In the genomic region with DNA sequence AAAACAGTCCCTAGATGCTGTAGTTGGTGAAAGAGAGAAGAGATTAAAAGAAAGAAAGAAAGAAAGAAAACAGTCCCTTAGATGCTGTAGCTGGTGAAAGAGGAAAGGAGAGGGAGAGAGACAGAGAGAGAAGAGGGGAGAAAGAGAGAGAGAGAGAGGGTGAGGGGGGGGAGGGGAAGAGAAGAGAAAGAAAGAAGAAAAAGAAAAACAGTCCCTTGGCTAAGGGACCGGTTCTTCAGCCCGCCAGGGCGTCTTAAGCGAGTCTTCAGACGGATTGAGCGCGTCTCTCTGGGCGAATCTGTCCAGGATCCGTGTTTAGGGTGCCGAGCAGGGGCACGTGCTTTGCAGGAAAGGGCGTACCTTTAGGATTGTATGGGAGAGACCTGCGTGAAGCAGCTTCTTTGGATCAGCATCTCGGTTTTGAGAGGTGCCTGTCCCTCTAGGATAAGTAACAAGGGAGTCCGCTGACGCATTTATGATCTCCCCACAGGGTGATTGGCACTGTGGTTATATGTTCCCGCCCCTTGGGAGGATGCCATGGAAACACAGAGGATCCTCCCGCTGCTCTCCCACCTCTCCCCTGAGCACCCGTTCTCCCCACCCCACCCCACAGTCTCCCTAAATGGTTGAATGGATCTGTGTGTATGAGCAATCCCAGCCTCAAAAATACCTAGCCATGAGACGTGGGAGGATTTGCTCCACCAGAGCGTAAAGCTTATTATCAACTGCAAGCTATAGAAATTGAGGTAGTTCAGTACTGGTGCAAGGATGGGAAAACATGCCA, we compare ENCODE assay signal across 8 cellular contexts. TPM values are rescaled to one million over a fixed set of nuclear protein-coding genes. Genes with fewer than 3 reads are reported as not detected.
DNase-seq lines count a peak whose midpoint lies in the region; ATAC-seq and TF ChIP-seq lines count a peak whose summit lies in the region.

No MANE protein-coding gene starts in this region.

- DNase-seq in Ammon's horn (ENCODE audit: low spot score), result peak; percentile 82
- peak; percentile 20 for DNase-seq in NCI-H510A (lab: John Stamatoyannopoulos, UW)
- peak; percentile 7 for DNase-seq in activated T-helper 1 cell treated with anti-CD3 and anti-CD28 coated beads, Interleukin-12 subunit alpha, Interleukin-12 subunit beta, Interleukin-2, Interleukin-4 antibody, amounts not matched to agents 30 ng/mL and 10 ng/mL and 1 ng/mL, durations not matched to agents 14 hours and 24 hours and 36 hours (ENCODE audit: low spot score)
- peak; percentile 61 to 81 for DNase-seq in foreskin fibroblast

- H3K4me1 ChIP-seq in neuron (ENCODE audit: insufficient read depth, low read length), result peaks cover 4% of the 10 kb centered on the region

- peak overlapping the region; percentile 98 for H3K27ac Mint-ChIP-seq in activated T-helper 1 cell treated with anti-CD3 and anti-CD28 coated beads, Interleukin-12 subunit alpha, Interleukin-12 subunit beta, Interleukin-2, Interleukin-4 antibody, amounts not matched to agents 30 ng/mL and 10 ng/mL and 1 ng/mL, durations not matched to agents 14 hours and 24 hours and 36 hours

- no peaks in the 10 kb centered on the region for H3K36me3 Mint-ChIP-seq in activated T-helper 1 cell treated with anti-CD3 and anti-CD28 coated beads, Interleukin-12 subunit alpha, Interleukin-12 subunit beta, Interleukin-2, Interleukin-4 antibody, amounts not matched to agents 30 ng/mL and 10 ng/mL and 1 ng/mL, durations not matched to agents 14 hours and 24 hours and 36 hours (ENCODE audit: low read depth)

- peaks cover 8% of the 10 kb centered on the region for H3K27me3 Mint-ChIP-seq in activated T-helper 1 cell treated with anti-CD3 and anti-CD28 coated beads, Interleukin-12 subunit alpha, Interleukin-12 subunit beta, Interleukin-2, Interleukin-4 antibody, amounts not matched to agents 30 ng/mL and 10 ng/mL and 1 ng/mL, durations not matched to agents 14 hours and 24 hours and 36 hours (ENCODE audit: insufficient read depth)

- H3K4me3 ChIP-seq in foreskin fibroblast (ENCODE audit: low read depth in 1 of 2, low read length in 2 of 2), result peak overlapping the region; percentile 68 to 77
- H3K4me3 ChIP-seq in neuron (ENCODE audit: low read length), result peak overlapping the region; percentile 78

- no peaks in the 10 kb centered on the region for H3K9me3 ChIP-seq in neuron (ENCODE audit: low read length)

- no peaks in the 10 kb centered on the region for H3K27me3 ChIP-seq in neuron (ENCODE audit: insufficient read depth, low read length)

- H3K36me3 ChIP-seq in neuron (ENCODE audit: insufficient read depth, low read length), result no peaks in the 10 kb centered on the region

- H3K4me3 Mint-ChIP-seq in activated T-helper 1 cell treated with anti-CD3 and anti-CD28 coated beads, Interleukin-12 subunit alpha, Interleukin-12 subunit beta, Interleukin-2, Interleukin-4 antibody, amounts not matched to agents 30 ng/mL and 10 ng/mL and 1 ng/mL, durations not matched to agents 14 hours and 24 hours and 36 hours, result peak overlapping the region; percentile 89

- TF ChIP-seq CTCF in foreskin fibroblast (IDR thresholded peaks at IDR 0.05; ENCODE audit: low read depth, low read length), result no peak

- no peaks in the 10 kb centered on the region for H3K9me3 Mint-ChIP-seq in activated T-helper 1 cell treated with anti-CD3 and anti-CD28 coated beads, Interleukin-12 subunit alpha, Interleukin-12 subunit beta, Interleukin-2, Interleukin-4 antibody, amounts not matched to agents 30 ng/mL and 10 ng/mL and 1 ng/mL, durations not matched to agents 14 hours and 24 hours and 36 hours

- H3K4me1 Mint-ChIP-seq in activated T-helper 1 cell treated with anti-CD3 and anti-CD28 coated beads, Interleukin-12 subunit alpha, Interleukin-12 subunit beta, Interleukin-2, Interleukin-4 antibody, amounts not matched to agents 30 ng/mL and 10 ng/mL and 1 ng/mL, durations not matched to agents 14 hours and 24 hours and 36 hours (ENCODE audit: low read depth), result peaks cover 49% of the 10 kb centered on the region

- TF ChIP-seq POLR2A in GM15510 (IDR thresholded peaks at IDR 0.05; ENCODE audit: borderline replicate concordance, extremely low read depth, insufficient read length), result peak; percentile 42

- no peak for ATAC-seq in GM18520 (IDR thresholded peaks at IDR 0.05; ENCODE audit: unreplicated experiment)
- ATAC-seq in HG03095 (IDR thresholded peaks at IDR 0.05; ENCODE audit: unreplicated experiment), result no peak

- H2AFZ ChIP-seq in neuron (ENCODE audit: low read depth, low read length), result peak overlapping the region; percentile 87

- intact Hi-C loops in activated T-helper 1 cell treated with anti-CD3 and anti-CD28 coated beads, Interleukin-12 subunit alpha, Interleukin-12 subunit beta, Interleukin-2, Interleukin-4 antibody, amounts not matched to agents 30 ng/mL and 10 ng/mL and 1 ng/mL, durations not matched to agents 14 hours and 24 hours and 36 hours (cut with micrococcal nuclease), result loop anchor here (1.0 to 10.0 kb wide), 6 partner anchors 37 to 769 kb away; a partner anchor contains a TSS

RNA-seq across cellular contexts. Expression of a gene that starts 16.7 kb away (rescaled TPM):
- 16.5 and 18.4 TPM in 2 replicates for total RNA-seq in activated T-helper 1 cell treated with anti-CD3 and anti-CD28 coated beads, Interleukin-12 subunit alpha, Interleukin-12 subunit beta, Interleukin-2, Interleukin-4 antibody, amounts not matched to agents 30 ng/mL and 10 ng/mL and 1 ng/mL, durations not matched to agents 14 hours and 24 hours and 36 hours

RNA-seq across cellular contexts. Expression of a gene that starts 16.8 kb away (rescaled TPM):
- 32.8 and 33.0 TPM in 2 replicates for total RNA-seq in activated T-helper 1 cell treated with anti-CD3 and anti-CD28 coated beads, Interleukin-12 subunit alpha, Interleukin-12 subunit beta, Interleukin-2, Interleukin-4 antibody, amounts not matched to agents 30 ng/mL and 10 ng/mL and 1 ng/mL, durations not matched to agents 14 hours and 24 hours and 36 hours

RNA-seq across cellular contexts. Expression of a gene that starts 36.9 kb away (rescaled TPM):
- 0.37 TPM in 1 of 2 replicates, not detected in the other for total RNA-seq in activated T-helper 1 cell treated with anti-CD3 and anti-CD28 coated beads, Interleukin-12 subunit alpha, Interleukin-12 subunit beta, Interleukin-2, Interleukin-4 antibody, amounts not matched to agents 30 ng/mL and 10 ng/mL and 1 ng/mL, durations not matched to agents 14 hours and 24 hours and 36 hours

Comparison
In these comparisons a context has a peak if more than half of its experiments do, and no peak if none do; other contexts are left out.
1. DNase-seq: peak in every context shown above with its lines; median percentile 82 in Ammon's horn; 71 in foreskin fibroblast; 20 in NCI-H510A; 7 in activated T-helper 1 cell treated with anti-CD3 and anti-CD28 coated beads, Interleukin-12 subunit alpha, Interleukin-12 subunit beta, Interleukin-2, Interleukin-4 antibody, amounts not matched to agents 30 ng/mL and 10 ng/mL and 1 ng/mL, durations not matched to agents 14 hours and 24 hours and 36 hours.